Comparison of ENCODE assay signal across 1 cellular context in genomic region chr5:80204808-80205614, GRCh38.
A peak's percentile ranks its signal among the peaks of the same experiment; 100 is the strongest.
TF ChIP-seq lines count a peak whose summit lies in the region.

No MANE protein-coding gene starts in this region.

TF ChIP-seq in K562, 482 proteins besides CTCF, POLR2A, EP300 and RAD21 (continued from another document and continues in another):
- TF ChIP-seq MEIS2 (IDR thresholded peaks at IDR 0.05; ENCODE audit: partially characterized antibody) = peak; percentile 82
- no peak for TF ChIP-seq BRF2 (IDR thresholded peaks at IDR 0.05; ENCODE audit: borderline replicate concordance, insufficient read depth, insufficient read length)
- no peak for TF ChIP-seq ZBTB34 (CRISPR knock-in tag; IDR thresholded peaks at IDR 0.05)
- TF ChIP-seq GTF2A2 (tag; IDR thresholded peaks at IDR 0.05) = no peak
- 0 out of 2 replicates have a peak, but pooled peaks have one; percentile 2 for TF ChIP-seq SMC3 (conservative IDR thresholded peaks at IDR 0.05; ENCODE audit: insufficient read depth, low read depth, low read length)
- TF ChIP-seq ELF4 (CRISPR knock-in tag; IDR thresholded peaks at IDR 0.05) = peak; percentile 71
- no peak for TF ChIP-seq SIN3A (IDR thresholded peaks at IDR 0.05; ENCODE audit: borderline replicate concordance in 2 of 2, control insufficient read depth in 1 of 2, low read depth in 2 of 2, low read length in 2 of 2)
- TF ChIP-seq PTRF (tag; IDR thresholded peaks at IDR 0.05) = no peak
- TF ChIP-seq SNIP1 (IDR thresholded peaks at IDR 0.05; ENCODE audit: low read depth) = no peak
- TF ChIP-seq IRF2 (CRISPR knock-in tag; IDR thresholded peaks at IDR 0.05) = no peak
- TF ChIP-seq LCOR (CRISPR knock-in tag; IDR thresholded peaks at IDR 0.05) = peak; percentile 77; the same call in 1 of the 2 replicates
- no peak for TF ChIP-seq THAP12 (CRISPR knock-in tag; IDR thresholded peaks at IDR 0.05)
- no peak for TF ChIP-seq ZNF280B (CRISPR knock-in tag; IDR thresholded peaks at IDR 0.05)
- TF ChIP-seq ZFP91 (CRISPR knock-in tag; IDR thresholded peaks at IDR 0.05) = no peak
- TF ChIP-seq ZNF589 (CRISPR knock-in tag; IDR thresholded peaks at IDR 0.05; ENCODE audit: low read depth) = peak; percentile 86
- peak in 1 of 2 experiments; percentile 74; a peak in 1 of 4 replicates for TF ChIP-seq NONO (IDR thresholded peaks at IDR 0.05; ENCODE audit: low read depth in 2 of 2, low read length in 1 of 2)
- no peak for TF ChIP-seq LARP7 (IDR thresholded peaks at IDR 0.05)
- no peak for TF ChIP-seq TSHZ1 (CRISPR knock-in tag; IDR thresholded peaks at IDR 0.05)
- TF ChIP-seq TBP (optimal IDR thresholded peaks at IDR 0.05; ENCODE audit: low read depth, low read length) = no peak
- peak; percentile 96 to 99 for TF ChIP-seq FOXA3 (CRISPR knock-in tag; conservative IDR thresholded peaks at IDR 0.05 in 1 of 2, IDR thresholded peaks at IDR 0.05 in 1 of 2)
- no peak for TF ChIP-seq CTCFL (IDR thresholded peaks at IDR 0.05; ENCODE audit: borderline replicate concordance, insufficient read depth, low read depth, low read length, poor library complexity, severe bottlenecking)
- TF ChIP-seq HDAC1 (IDR thresholded peaks at IDR 0.05) = peak; percentile 50 to 97; a peak in 2 of 4 replicates
- peak; percentile 28; the same call in 1 of the 2 replicates for TF ChIP-seq ZNF384 (IDR thresholded peaks at IDR 0.05; ENCODE audit: low read depth, low read length)
- TF ChIP-seq CREB3 (tag; conservative IDR thresholded peaks at IDR 0.05; ENCODE audit: low read depth) = peak; percentile 70; the same call in 1 of the 2 replicates
- TF ChIP-seq ZNF316 (IDR thresholded peaks at IDR 0.05) = no peak
- no peak for TF ChIP-seq SMAD2 (IDR thresholded peaks at IDR 0.05; ENCODE audit: low read depth, low read length)
- TF ChIP-seq HEY1 (CRISPR knock-in tag; IDR thresholded peaks at IDR 0.05; ENCODE audit: borderline replicate concordance) = peak; percentile 51; the same call in 1 of the 2 replicates
- TF ChIP-seq ZBTB8A (IDR thresholded peaks at IDR 0.05; ENCODE audit: partially characterized antibody) = no peak
- no peak for TF ChIP-seq ZBTB5 (IDR thresholded peaks at IDR 0.05)
- no peak for TF ChIP-seq ZNF12 (CRISPR knock-in tag; IDR thresholded peaks at IDR 0.05)
- TF ChIP-seq MAZ (CRISPR knock-in tag; conservative IDR thresholded peaks at IDR 0.05 in 1 of 2, IDR thresholded peaks at IDR 0.05 in 1 of 2) = peak; percentile 77 to 82
- TF ChIP-seq ZNF764 (CRISPR knock-in tag; IDR thresholded peaks at IDR 0.05; ENCODE audit: low read depth) = 0 out of 2 replicates have a peak, but pooled peaks have one; percentile 6
- TF ChIP-seq JUN (IDR thresholded peaks at IDR 0.05; ENCODE audit: borderline replicate concordance, low read depth, low read length) = peak; percentile 53; the same call in 1 of the 2 replicates
- no peak for TF ChIP-seq JUN (CRISPR knock-in tag; IDR thresholded peaks at IDR 0.05; ENCODE audit: borderline replicate concordance)
- TF ChIP-seq GATAD2A (IDR thresholded peaks at IDR 0.05) = peak; percentile 86
- TF ChIP-seq BCLAF1 (IDR thresholded peaks at IDR 0.05; ENCODE audit: borderline replicate concordance in 1 of 2, control insufficient read depth in 1 of 2, low read depth in 2 of 2, low read length in 1 of 2) = no peak
- no peak for TF ChIP-seq KLF13 (tag; IDR thresholded peaks at IDR 0.05; ENCODE audit: borderline replicate concordance, low read depth)
- peak; percentile 72; the same call in 1 of the 2 replicates for TF ChIP-seq ZNF274 (IDR thresholded peaks at IDR 0.05; ENCODE audit: borderline replicate concordance, low read depth, low read length)
- no peak for TF ChIP-seq EP400 (IDR thresholded peaks at IDR 0.05)
- TF ChIP-seq CBFA2T2 (conservative IDR thresholded peaks at IDR 0.05) = peak; percentile 95
- no peak for TF ChIP-seq SLC30A9 (CRISPR knock-in tag; IDR thresholded peaks at IDR 0.05)
